1 cellular context compared by ENCODE assay signal in genomic region chr15:61769557-61769956, GRCh38.
TF ChIP-seq lines count a peak whose summit lies in the region.

No MANE protein-coding gene starts in this region.

TF ChIP-seq in GM23338, 12 proteins besides CTCF, POLR2A, EP300 and RAD21 (continued from another document):
- TF ChIP-seq ZNF462 (CRISPR knock-in tag; IDR thresholded peaks at IDR 0.05) (no peak), ETS1 (IDR thresholded peaks at IDR 0.05) (no peak), EZH2 (IDR thresholded peaks at IDR 0.05; ENCODE audit: low read depth, unreplicated experiment) (no peak), POLR2AphosphoS5 (IDR thresholded peaks at IDR 0.05; ENCODE audit: low read depth) (no peak), EZH2phosphoT487 (IDR thresholded peaks at IDR 0.05; ENCODE audit: unreplicated experiment) (no peak), ZNF114 (CRISPR knock-in tag; IDR thresholded peaks at IDR 0.05) (no peak), JUNB (IDR thresholded peaks at IDR 0.05; ENCODE audit: unreplicated experiment) (no peak), STAT1 (IDR thresholded peaks at IDR 0.05; ENCODE audit: unreplicated experiment) (no peak), ZNF331 (CRISPR knock-in tag; IDR thresholded peaks at IDR 0.05; ENCODE audit: low read depth) (no peak)
